Comparison of ENCODE assay signal across 11 cellular contexts in the genomic region with DNA sequence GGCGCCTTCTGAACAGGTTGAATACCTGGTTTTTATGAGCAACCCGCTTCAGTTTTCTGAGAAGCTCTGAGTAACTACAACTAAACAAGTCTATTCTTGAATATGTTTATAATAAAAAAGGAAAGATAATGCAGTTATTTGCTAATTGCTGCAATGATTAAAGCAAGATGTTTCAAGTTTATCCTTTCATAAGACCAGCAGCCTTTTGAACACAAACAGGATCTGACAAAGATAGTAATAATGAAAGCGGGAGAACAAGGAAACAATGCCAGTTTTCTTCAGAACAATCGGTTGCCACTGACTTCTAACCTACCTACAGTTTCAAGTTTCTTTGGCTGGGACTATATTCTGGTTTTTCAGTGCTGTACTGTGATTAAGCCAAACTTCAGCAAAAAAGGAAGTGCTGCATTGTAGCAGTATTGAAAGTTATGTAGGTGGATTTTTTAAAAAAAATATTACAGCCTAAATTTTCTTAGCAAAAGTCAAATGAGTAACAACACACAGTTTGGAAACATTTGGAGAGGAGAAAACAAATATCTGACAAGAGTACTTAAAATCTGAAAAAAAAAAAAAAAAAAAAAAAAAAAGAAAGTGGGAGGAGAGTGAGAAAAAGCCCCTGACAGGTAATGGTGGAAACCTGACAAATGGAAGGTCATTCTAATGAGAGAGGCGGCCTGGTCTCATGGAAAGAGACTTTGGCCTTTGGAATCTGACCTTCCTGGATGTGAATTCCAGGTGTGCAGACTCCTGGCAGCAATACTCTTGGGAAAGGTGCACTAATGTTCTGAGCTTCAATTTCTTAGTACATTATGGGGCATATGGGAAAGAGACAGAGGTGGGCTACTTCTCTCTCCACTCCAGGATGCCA. TPM values are rescaled to one million over a fixed set of nuclear protein-coding genes. Genes with fewer than 3 reads are reported as not detected.
DNase-seq lines count a peak whose midpoint lies in the region; ATAC-seq, FAIRE-seq and TF ChIP-seq lines count a peak whose summit lies in the region.
"Had no signal": no experiment of that assay in that cellular context is flagged by ENCODE, and none has a peak within 500 bp of the region (broad histone marks: within the 10 kb centered on the region; RNA-seq: fewer than 3 reads in every experiment).

No MANE protein-coding gene starts in this region.

- H3K18ac ChIP-seq in H1 (ENCODE audit: extremely low read depth, low read length) (no peak overlapping the region), trophoblast cell (ENCODE audit: low read length) (no peak overlapping the region)

- TF ChIP-seq RAD21 in H1 (IDR thresholded peaks at IDR 0.05 in 1 of 2, conservative IDR thresholded peaks at IDR 0.05 in 1 of 2; ENCODE audit: low read depth in 2 of 2, low read length in 2 of 2) = no peak

- H2AFZ ChIP-seq in H1 (ENCODE audit: low read length) (peak overlapping the region; percentile 57; the same call in 1 of the 2 replicates), trophoblast cell (ENCODE audit: insufficient read depth, low read length, poor library complexity) (no peak overlapping the region)

- H2BK15ac ChIP-seq in H1 (ENCODE audit: low read length) = no peak overlapping the region

- H3K23ac ChIP-seq in H1 (ENCODE audit: insufficient read length) = no peak overlapping the region
- no peak overlapping the region for H3K23ac ChIP-seq in trophoblast cell (ENCODE audit: low read length)

- H2BK12ac ChIP-seq in H1 (ENCODE audit: low read depth, low read length) (no peak overlapping the region), trophoblast cell (ENCODE audit: low read length) (no peak overlapping the region)

- no peak overlapping the region; the same call in 1 of the 2 replicates for H2BK20ac ChIP-seq in H1 (ENCODE audit: low read length)

- no peaks in the 10 kb centered on the region for H3K23me2 ChIP-seq in H1 (ENCODE audit: low read depth, low read length)

- TF ChIP-seq CTCF in GM13976 (IDR thresholded peaks at IDR 0.05; ENCODE audit: borderline replicate concordance, control extremely low read depth, extremely low read depth, insufficient read depth, missing control alignments) (no peak), H1 (IDR thresholded peaks at IDR 0.05; ENCODE audit: control extremely low read depth in 1 of 3, insufficient read depth in 1 of 3, low read depth in 1 of 3, low read length in 3 of 3) (no peak)

- H3K36me3 ChIP-seq in H1 (ENCODE audit: control insufficient read depth in 2 of 4, insufficient read depth in 4 of 4, low read length in 3 of 4) (no peaks in the 10 kb centered on the region), trophoblast cell (ENCODE audit: control insufficient read depth in 1 of 2, insufficient read depth in 2 of 2, low read length in 2 of 2) (no peaks in the 10 kb centered on the region)

- H3K79me2 ChIP-seq in H1 (ENCODE audit: control insufficient read depth in 1 of 2, insufficient read depth in 2 of 2, low read length in 2 of 2) (no peaks in the 10 kb centered on the region), trophoblast cell (ENCODE audit: control insufficient read depth, insufficient read depth, low read length, poor library complexity) (no peaks in the 10 kb centered on the region)

- H2BK120ac ChIP-seq in H1 (replicated peaks; ENCODE audit: low read depth, low read length) (no peak overlapping the region), trophoblast cell (ENCODE audit: insufficient read depth, low read length, poor library complexity) (no peak overlapping the region)

- no peak overlapping the region for H4K8ac ChIP-seq in H1 (ENCODE audit: extremely low read depth, insufficient read depth, low read length)
- no peak overlapping the region for H4K8ac ChIP-seq in trophoblast cell (ENCODE audit: low read depth, low read length)

- TF ChIP-seq EP300 in H1 (IDR thresholded peaks at IDR 0.05; ENCODE audit: borderline replicate concordance in 1 of 2, low read depth in 2 of 2, low read length in 2 of 2) = no peak

- POLR2A ChIA-PET in H1 (lab: Charles Lee; ENCODE audit: partially characterized antibody) = no interaction called here

- 87% methylated on average over 5 of the region's 5 CpGs; no CpG with 5 or more reads in 1 of the 2 experiments for WGBS in H1 (ENCODE audit: extremely low coverage in 1 of 2, insufficient coverage in 1 of 2, insufficient read length in 1 of 2, insufficient replicate concordance in 2 of 2, low coverage in 1 of 2, low lambda C conversion rate in 2 of 2, missing lambda C conversion rate in 1 of 2), 2 experiments
- WGBS in trophoblast cell (ENCODE audit: extremely low coverage, insufficient coverage, insufficient read length) = no CpG with 5 or more reads among the region's 5 CpGs

- H3K56ac ChIP-seq in H1 (replicated peaks; ENCODE audit: insufficient read length, low read depth, low read length) = no peak overlapping the region

- H2AK5ac ChIP-seq in H1 (ENCODE audit: low read depth, low read length) = no peak overlapping the region
- H2AK5ac ChIP-seq in trophoblast cell (ENCODE audit: low read length) = no peak overlapping the region

- no peaks in the 10 kb centered on the region for H4K20me1 ChIP-seq in H1 (replicated peaks in 1 of 2; ENCODE audit: control insufficient read depth in 1 of 2, insufficient read depth in 2 of 2, low read length in 2 of 2)

- CTCF ChIA-PET in H1 (lab: Charles Lee; ENCODE audit: partially characterized antibody) = interaction anchor here (0.6 to 1.5 kb wide), 4 partner anchors 29 to 1919 kb away, joined by 3 read pairs; no protein-coding TSS in a partner anchor

- ATAC-seq in HG02885 (IDR thresholded peaks at IDR 0.05; ENCODE audit: poor library complexity, unreplicated experiment) (peak; percentile 55), GM19467 (IDR thresholded peaks at IDR 0.05; ENCODE audit: unreplicated experiment) (no peak), HG02623 (IDR thresholded peaks at IDR 0.05; ENCODE audit: unreplicated experiment) (no peak)

- in situ Hi-C loops in GM13976 (cut with MboI; ENCODE audit: low sequenced_read_pairs, unreplicated experiment) = no loop called here

- no peak for TF ChIP-seq POLR2A in H1 (IDR thresholded peaks at IDR 0.05; ENCODE audit: control extremely low read depth in 1 of 2, low read depth in 2 of 2, low read length in 2 of 2)

- H3K4me1 ChIP-seq in H1 (replicated peaks in 1 of 4; ENCODE audit: control insufficient read depth in 3 of 4, insufficient read depth in 4 of 4, low read length in 3 of 4) = peaks cover 0 to 3% (median 0%) of the 10 kb centered on the region in 4 experiments; a peak in 1 of 7 replicates
- H3K4me1 ChIP-seq in trophoblast cell (ENCODE audit: control insufficient read depth in 1 of 2, insufficient read depth in 2 of 2, low read length in 2 of 2) = peaks cover 6 to 9% of the 10 kb centered on the region in 2 experiments

- H2BK5ac ChIP-seq in H1 (ENCODE audit: low read depth, low read length) (no peak overlapping the region), trophoblast cell (ENCODE audit: low read depth, low read length, poor library complexity) (no peak overlapping the region)

- H3K9ac ChIP-seq in H1 (replicated peaks in 1 of 4; ENCODE audit: extremely low read depth in 1 of 4, low read depth in 3 of 4, low read length in 3 of 4) (no peak overlapping the region), trophoblast cell (ENCODE audit: low read length) (no peak overlapping the region)

- H3K27ac ChIP-seq in H1 (ENCODE audit: low read depth, low read length) = no peak overlapping the region
- H3K27ac ChIP-seq in trophoblast cell (ENCODE audit: low read depth, low read length) = no peak overlapping the region

- DNase-seq in GM13976 (ENCODE audit: low spot score) (peak; percentile 14), H1 (ENCODE audit: low read depth in 1 of 2, low spot score in 2 of 2) (no peak), trophoblast cell (no peak), DMS53 treated with DMSO at 0.1 percent for 48 hours (lab: John Stamatoyannopoulos, UW; ENCODE audit: unreplicated experiment) (no peak), activated gamma-delta T cell (lab: John Stamatoyannopoulos, UW) (no peak)
- DNase-seq: activated CD4-positive, alpha-beta memory T cell treated with anti-CD3 and anti-CD28 coated beads, Interleukin-2, amount 10 ng/mL, durations not matched to agents 7 days and 5 days; stimulated activated CD8-positive, alpha-beta memory T cell treated with anti-CD3 and anti-CD28 coated beads, Interleukin-4, amount 100 ng/mL, for 48 hours had no signal

- H3K4me2 ChIP-seq in H1 (ENCODE audit: insufficient read depth in 1 of 2, low read depth in 2 of 2, low read length in 2 of 2) (no peak overlapping the region), trophoblast cell (ENCODE audit: low read length) (no peak overlapping the region)

- no peaks in the 10 kb centered on the region for H3K27me3 ChIP-seq in H1 (replicated peaks in 1 of 4; ENCODE audit: control insufficient read depth in 3 of 4, extremely low read depth in 1 of 4, insufficient read depth in 3 of 4, low read length in 3 of 4)
- H3K27me3 ChIP-seq in trophoblast cell (ENCODE audit: insufficient read depth, low read length) = no peaks in the 10 kb centered on the region

- FAIRE-seq in H1 (lab: Jason Lieb, UNC) = no peak
- FAIRE-seq: D721Med had no signal

- H3K4ac ChIP-seq in H1 (replicated peaks; ENCODE audit: insufficient read length, low read depth, low read length) = no peak overlapping the region
- no peak overlapping the region for H3K4ac ChIP-seq in trophoblast cell (ENCODE audit: low read depth, low read length)

- no peaks in the 10 kb centered on the region for H3K79me1 ChIP-seq in H1 (ENCODE audit: low read depth, low read length)
- H3K79me1 ChIP-seq in trophoblast cell (ENCODE audit: low read length) = peaks cover 2% of the 10 kb centered on the region

- H4K91ac ChIP-seq in H1 (replicated peaks; ENCODE audit: insufficient read length, low read length) = no peak overlapping the region
- H4K91ac ChIP-seq in trophoblast cell (ENCODE audit: low read depth, low read length) = peak overlapping the region; percentile 30

- H4K12ac ChIP-seq in trophoblast cell (ENCODE audit: low read depth, low read length) = no peak overlapping the region

- H4K5ac ChIP-seq in H1 (ENCODE audit: insufficient read length, low read depth, low read length) = no peak overlapping the region

- H3K9me3 ChIP-seq in H1 (ENCODE audit: insufficient read depth in 2 of 2, low read depth in 1 of 2, low read length in 1 of 2) = no peaks in the 10 kb centered on the region
- peaks cover 2% of the 10 kb centered on the region for H3K9me3 ChIP-seq in trophoblast cell (ENCODE audit: insufficient read depth, low read depth, low read length)

- no peak overlapping the region for H3K4me3 ChIP-seq in H1 (ENCODE audit: extremely low read depth in 1 of 4, insufficient read depth in 2 of 4, low read depth in 3 of 4, low read length in 4 of 4)
- H3K4me3 ChIP-seq in trophoblast cell (ENCODE audit: low read depth, low read length) = no peak overlapping the region

- H3K14ac ChIP-seq in H1 (ENCODE audit: insufficient read length) (no peak overlapping the region), trophoblast cell (ENCODE audit: low read length) (peak overlapping the region; percentile 29)

RNA-seq across cellular contexts. Expression of a gene that starts 11.4 kb away (rescaled TPM):
- total RNA-seq in H1 (2021; fragmentation: NEBNext Ultra II Directional; extraction: Animal tissue kit (Norgen Biotek cat#: 25700)) = not detected in 2 replicates
- under 0.01 TPM in 1 of 2 replicates, not detected in the other for polyA plus RNA-seq in H1 (2011; rRNA removed)
- polyA plus RNA-seq in H1 (2011; cell fraction: cytosol; rRNA removed) = 0.61 TPM
- not detected for polyA plus RNA-seq in H1 (2011; cell fraction: nucleus; rRNA removed)
- not detected in 4 replicates for polyA plus RNA-seq in H1 (2012, experiment 1 of 2)
- polyA plus RNA-seq in H1 (2012, experiment 2 of 2) = not detected
- polyA plus RNA-seq in H1 (2013, experiment 1 of 2) = 0.18 TPM
- 0.07 TPM for polyA plus RNA-seq in H1 (2013, experiment 2 of 2)
- polyA minus RNA-seq in H1 (2011; rRNA and poly(A)+ RNA removed) = 0.09 and 0.10 TPM in 2 replicates
- not detected for polyA minus RNA-seq in H1 (2011; cell fraction: cytosol; rRNA and poly(A)+ RNA removed)
- 1.4 TPM for polyA minus RNA-seq in H1 (2011; cell fraction: nucleus; rRNA and poly(A)+ RNA removed)
- 2.3 and 2.5 TPM in 2 replicates for polyA plus RNA-seq in trophoblast cell (2013)
- total RNA-seq: activated CD4-positive, alpha-beta memory T cell treated with anti-CD3 and anti-CD28 coated beads, Interleukin-2, amount 10 ng/mL, durations not matched to agents 7 days and 5 days had no signal
